Comparison of ENCODE assay signal across 9 cellular contexts in the genomic region with DNA sequence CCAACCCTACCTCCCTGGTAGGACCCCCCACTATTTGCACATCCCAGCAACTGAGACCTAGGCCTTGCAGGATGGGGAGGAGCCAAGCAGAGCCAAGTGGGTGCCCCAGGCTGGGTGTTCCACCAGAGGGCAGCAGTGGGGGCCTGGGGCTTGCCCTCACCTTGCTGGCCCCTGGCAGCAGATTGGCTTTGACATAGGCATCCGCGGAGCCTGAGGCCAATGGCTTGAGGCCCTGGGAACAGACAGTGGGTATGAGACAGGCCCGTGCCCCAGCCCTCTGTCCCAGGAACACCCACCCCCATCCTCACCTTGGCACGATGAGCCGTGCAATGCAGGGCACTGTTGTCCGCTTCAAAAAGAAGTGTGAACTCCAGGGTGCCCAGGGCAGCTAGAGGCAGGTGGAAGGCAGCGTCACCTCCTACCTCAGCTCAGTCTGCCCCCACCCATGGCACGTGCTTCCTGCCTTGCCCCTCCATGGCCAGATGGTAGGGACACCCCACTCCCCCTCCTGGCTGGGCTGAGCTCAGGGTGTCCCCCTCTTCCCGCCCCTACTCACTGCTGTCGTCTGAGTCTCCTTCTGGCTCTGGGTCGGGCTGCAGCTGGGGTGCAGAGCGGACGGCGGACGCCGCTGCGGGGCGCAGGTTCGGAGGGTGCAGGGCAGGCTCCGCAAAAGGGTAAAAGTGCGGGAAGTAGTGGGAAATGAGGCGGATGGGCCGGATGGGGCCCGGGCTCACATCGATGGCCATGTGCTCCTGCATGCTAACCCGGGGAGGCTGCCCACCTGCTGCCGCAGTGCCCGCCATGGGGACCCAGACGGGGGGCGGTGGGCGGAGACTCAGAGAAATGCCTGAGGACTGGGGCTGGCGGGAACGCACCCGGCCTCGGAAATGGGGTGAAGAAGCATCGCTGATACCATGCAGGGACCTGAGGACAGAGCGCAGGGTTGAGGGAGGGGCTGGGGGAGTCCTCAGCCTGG. TPM values are rescaled to one million over a fixed set of nuclear protein-coding genes. Genes with fewer than 3 reads are reported as not detected.
DNase-seq lines count a peak whose midpoint lies in the region; ATAC-seq, FAIRE-seq and TF ChIP-seq lines count a peak whose summit lies in the region.
"Had no signal": no experiment of that assay in that cellular context is flagged by ENCODE, and none has a peak within 500 bp of the region (broad histone marks: within the 10 kb centered on the region; RNA-seq: fewer than 3 reads in every experiment).

No MANE protein-coding gene starts in this region.

- intact Hi-C loops in CD4-positive, alpha-beta memory T cell (cut with micrococcal nuclease), result loop anchor here (2.0 kb wide), 1 partner anchor 13 kb away; a partner anchor contains a TSS
- intact Hi-C loops in mucosa of descending colon (cut with DNase I, micrococcal nuclease), result no loop called here

- peak; percentile 75 for ATAC-seq in mucosa of descending colon
- no peak for ATAC-seq in GM21723 (IDR thresholded peaks at IDR 0.05; ENCODE audit: unreplicated experiment)
- no peak for ATAC-seq in HG02852 (IDR thresholded peaks at IDR 0.05; ENCODE audit: unreplicated experiment)
- no peak for ATAC-seq in HG02973 (IDR thresholded peaks at IDR 0.05; ENCODE audit: unreplicated experiment)

- CTCF ChIA-PET in CD4-positive, alpha-beta memory T cell (lab: Charles Lee; ENCODE audit: partially characterized antibody), result interaction anchor here (0.8 to 6.9 kb wide), 7 partner anchors 8 to 234 kb away, joined by 3 to 55 read pairs (median 4); a partner anchor contains a TSS

- no peak for FAIRE-seq in bronchial epithelial cell (lab: Jason Lieb, UNC)

- POLR2A ChIA-PET in CD4-positive, alpha-beta memory T cell (lab: Charles Lee; ENCODE audit: partially characterized antibody), result interaction anchor here (0.7 to 5.2 kb wide), 6 partner anchors 14 to 376 kb away, joined by 3 to 44 read pairs (median 4); a partner anchor contains a TSS

- peak in 3 of 5 donors; percentile 26 to 43 (median 42) for DNase-seq in CD4-positive, alpha-beta memory T cell
- DNase-seq in HL-60 (ENCODE audit: low read depth in 1 of 2, low spot score in 1 of 2) (peak; percentile 26 to 66), SW480 (ENCODE audit: low spot score) (peak; percentile 38), bronchial epithelial cell (ENCODE audit: low read depth) (no peak), mucosa of descending colon (peak; percentile 51 to 79 (median 67))

- no peak overlapping the region for H3K4me3 ChIP-seq in CD4-positive, alpha-beta memory T cell (ENCODE audit: low read length in 2 of 2)
- H3K4me3 ChIP-seq in HL-60 (replicated peaks; ENCODE audit: insufficient read depth, low read length) (no peak overlapping the region), bronchial epithelial cell (ENCODE audit: low read depth, low read length) (no peak overlapping the region), mucosa of descending colon (no peak overlapping the region)
- H3K4me3 ChIP-seq: ovary had no signal

- H3K36me3 Mint-ChIP-seq in CD4-positive, alpha-beta memory T cell, result peaks cover 4 to 16% of the 10 kb centered on the region in 2 donors

- H3K4me1 Mint-ChIP-seq in CD4-positive, alpha-beta memory T cell, result peaks cover 13 to 37% (median 20%) of the 10 kb centered on the region in 4 donors

- H3K4me3 Mint-ChIP-seq in CD4-positive, alpha-beta memory T cell, result peak overlapping the region in 5 of 8 donors; percentile 15 to 85 (median 73)

- peaks cover 0 to 2% of the 10 kb centered on the region in 2 donors for H3K27me3 Mint-ChIP-seq in CD4-positive, alpha-beta memory T cell

- H3K27ac ChIP-seq in CD4-positive, alpha-beta memory T cell (ENCODE audit: low read depth, low read length), result peak overlapping the region; percentile 25
- H3K27ac ChIP-seq in HL-60 (replicated peaks), result no peak overlapping the region
- H3K27ac ChIP-seq: ovary had no signal

- H3K36me3 ChIP-seq in CD4-positive, alpha-beta memory T cell (ENCODE audit: insufficient read depth, low read length), result peaks cover 14% of the 10 kb centered on the region
- H3K36me3 ChIP-seq in bronchial epithelial cell (ENCODE audit: control insufficient read depth, insufficient read depth, low read length) (peaks cover 10% of the 10 kb centered on the region), mucosa of descending colon (ENCODE audit: low read depth) (peaks cover 4% of the 10 kb centered on the region)
- H3K36me3 ChIP-seq: ovary had no signal

- H3K9me3 ChIP-seq in CD4-positive, alpha-beta memory T cell (ENCODE audit: control insufficient read depth in 1 of 2, low read length in 2 of 2), result no peaks in the 10 kb centered on the region
- H3K9me3 ChIP-seq in mucosa of descending colon, result no peaks in the 10 kb centered on the region
- H3K9me3 ChIP-seq: ovary had no signal

- TF ChIP-seq CTCF in HL-60 (IDR thresholded peaks at IDR 0.05; ENCODE audit: insufficient read depth, low read length), result peak; percentile 73
- TF ChIP-seq CTCF in bronchial epithelial cell (IDR thresholded peaks at IDR 0.05; ENCODE audit: insufficient read depth, low read length, severe bottlenecking), result peak; percentile 81
- peak; percentile 44 for TF ChIP-seq CTCF in mucosa of descending colon (IDR thresholded peaks at IDR 0.05)

- peak overlapping the region in 4 of 7 donors; percentile 36 to 85 (median 52) for H3K27ac Mint-ChIP-seq in CD4-positive, alpha-beta memory T cell

- no peaks in the 10 kb centered on the region for H3K27me3 ChIP-seq in CD4-positive, alpha-beta memory T cell (ENCODE audit: insufficient read depth, low read length)
- no peaks in the 10 kb centered on the region for H3K27me3 ChIP-seq in HL-60 (ENCODE audit: insufficient read depth, poor library complexity, severe bottlenecking)
- H3K27me3 ChIP-seq in bronchial epithelial cell (ENCODE audit: control insufficient read depth, insufficient read depth, low read length), result peaks cover 2% of the 10 kb centered on the region
- H3K27me3 ChIP-seq: ovary had no signal

- no peaks in the 10 kb centered on the region for H3K9me3 Mint-ChIP-seq in CD4-positive, alpha-beta memory T cell

- peaks cover 33% of the 10 kb centered on the region for H3K4me1 ChIP-seq in CD4-positive, alpha-beta memory T cell (ENCODE audit: insufficient read depth, low read length)
- H3K4me1 ChIP-seq in mucosa of descending colon (ENCODE audit: low read depth), result peaks cover 5% of the 10 kb centered on the region

RNA-seq across cellular contexts. Expression of a gene that starts 9.0 kb away (rescaled TPM):
- total RNA-seq in CD4-positive, alpha-beta memory T cell, result 100 to 1,000 TPM; 204 to 212 TPM
- polyA plus RNA-seq in CD4-positive, alpha-beta memory T cell, result 100 to 1,000 TPM; 124 to 133 TPM
- total RNA-seq in bronchial epithelial cell, result 242 and 252 TPM in 2 replicates
- 100 to 1,000 TPM; 248 to 349 (median 311) TPM for total RNA-seq in mucosa of descending colon

RNA-seq across cellular contexts. Expression of a gene that starts 14.0 kb away (rescaled TPM):
- 1 to 10 TPM; 3.1 to 4.3 TPM for total RNA-seq in CD4-positive, alpha-beta memory T cell
- 1 to 10 TPM; 2.0 to 4.5 TPM for polyA plus RNA-seq in CD4-positive, alpha-beta memory T cell
- total RNA-seq in bronchial epithelial cell (14.2 and 22.3 TPM in 2 replicates), mucosa of descending colon (10 to 100 TPM; 17.3 to 34.6 (median 23.1) TPM)

RNA-seq across cellular contexts. Expression of a gene that starts 23.8 kb away (rescaled TPM):
- total RNA-seq in CD4-positive, alpha-beta memory T cell, result not detected
- not detected for polyA plus RNA-seq in CD4-positive, alpha-beta memory T cell
- not detected in 2 replicates for total RNA-seq in bronchial epithelial cell
- total RNA-seq in mucosa of descending colon, result 10 to 100 TPM in 1 of 3 donors, 1 to 10 TPM in 2; 3.7 to 19.1 (median 9.6) TPM
- total RNA-seq: ovary had no signal
- polyA plus RNA-seq: ovary had no signal

RNA-seq across cellular contexts. Expression of a gene that starts 32.1 kb away (rescaled TPM):
- 100 to 1,000 TPM; 134 to 143 TPM for total RNA-seq in CD4-positive, alpha-beta memory T cell
- polyA plus RNA-seq in CD4-positive, alpha-beta memory T cell, result 100 to 1,000 TPM; 236 to 245 TPM
- total RNA-seq in bronchial epithelial cell, result 1,931 and 3,840 TPM in 2 replicates
- 100 to 1,000 TPM; 284 to 441 (median 325) TPM for total RNA-seq in mucosa of descending colon

RNA-seq across cellular contexts. Expression of a gene that starts 34.8 kb away (rescaled TPM):
- total RNA-seq in CD4-positive, alpha-beta memory T cell, result not detected
- polyA plus RNA-seq in CD4-positive, alpha-beta memory T cell, result under 1 TPM in 1 of 2 donors, not detected in 1; 0.48 TPM
- total RNA-seq in bronchial epithelial cell (not detected in 2 replicates), mucosa of descending colon (10 to 100 TPM in 2 of 3 donors, 1 to 10 TPM in 1; 3.3 to 14.6 (median 14.1) TPM)
